ENCODE assay signal across 13 cellular contexts in genomic region chr11:130118165-130118564, GRCh38.
DNase-seq lines count a peak whose midpoint lies in the region; ATAC-seq and TF ChIP-seq lines count a peak whose summit lies in the region.
"Had no signal": no experiment of that assay in that cellular context is flagged by ENCODE, and none has a peak within 500 bp of the region (broad histone marks: within the 10 kb centered on the region; RNA-seq: fewer than 3 reads in every experiment).

No MANE protein-coding gene starts in this region.

- ATAC-seq in GM18907 (IDR thresholded peaks at IDR 0.05; ENCODE audit: unreplicated experiment): peak; percentile 78
- peak; percentile 95 for ATAC-seq in GM21717 (IDR thresholded peaks at IDR 0.05; ENCODE audit: unreplicated experiment)
- peak; percentile 85 for ATAC-seq in HG03342 (IDR thresholded peaks at IDR 0.05; ENCODE audit: unreplicated experiment)
- ATAC-seq: HCT116, Panc1 had no signal

- DNase-seq in DMS53 treated with DMSO at 0.1 percent for 48 hours (lab: John Stamatoyannopoulos, UW; ENCODE audit: unreplicated experiment) (no peak), SKM-1 treated with dmso at 0.1 percent for 144 hours (lab: John Stamatoyannopoulos, UW; ENCODE audit: unreplicated experiment) (no peak)
- DNase-seq in stimulated activated CD4-positive, alpha-beta T cell treated with anti-CD3 and anti-CD28 coated beads, Interleukin-4, amount 100 ng/mL, for 1 hour: no peak
- DNase-seq: activated CD4-positive, alpha-beta T cell treated with anti-CD3 and anti-CD28 coated beads, Interleukin-2, amount 50 U/mL, for 4 hours; DMS153; NCI-H1417 treated with DMSO at 0.1 percent for 48 hours; posterior cingulate gyrus had no signal

- peaks cover 35 to 41% of the 10 kb centered on the region in 2 experiments for H3K4me1 ChIP-seq in neutrophil (ENCODE audit: control insufficient read depth in 1 of 2, insufficient read depth in 1 of 2, low read depth in 1 of 2, low read length in 1 of 2)

- no peak for TF ChIP-seq CTCF in neutrophil (IDR thresholded peaks at IDR 0.05)

- peaks cover 15% of the 10 kb centered on the region for H3K36me3 ChIP-seq in neutrophil

- H3K27ac ChIP-seq in neutrophil: peak overlapping the region; percentile 57

- H3K4me3 ChIP-seq in neutrophil (ENCODE audit: low read depth in 1 of 2, low read length in 1 of 2): no peak overlapping the region

- no peaks in the 10 kb centered on the region for H3K9me3 ChIP-seq in neutrophil

- H3K27me3 ChIP-seq in neutrophil: no peaks in the 10 kb centered on the region
